Comparison of ENCODE assay signal across 23 cellular contexts in the genomic region with DNA sequence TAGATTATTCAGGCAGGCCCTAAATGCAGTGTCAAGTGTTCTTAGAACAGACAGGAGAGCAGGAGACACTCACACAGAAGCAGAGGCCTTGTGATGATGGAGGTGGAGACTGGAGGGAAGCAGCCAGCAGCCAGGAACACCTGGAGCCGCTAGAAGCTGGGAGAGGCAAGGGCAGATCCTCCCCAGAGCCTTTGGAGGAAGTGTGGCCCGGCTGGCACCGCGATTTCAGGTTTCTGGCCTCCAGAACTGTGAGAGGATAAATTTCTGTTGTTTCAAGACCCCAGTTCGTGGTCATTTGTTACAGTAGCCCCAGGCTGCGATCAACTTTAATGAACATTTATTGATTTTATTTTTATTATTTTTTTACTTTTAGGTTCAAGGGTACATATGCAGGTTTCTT.
"Had no signal": no experiment of that assay in that cellular context is flagged by ENCODE, and none has a peak within 500 bp of the region (broad histone marks: within the 10 kb centered on the region; RNA-seq: fewer than 3 reads in every experiment).

No MANE protein-coding gene starts in this region.

- H3K4me1 Mint-ChIP-seq: stimulated activated effector memory CD8-positive, alpha-beta T cell treated with anti-CD3 and anti-CD28 coated beads, Interleukin-12 subunit alpha, Interleukin-12 subunit beta, amount 100 ng/mL, for 72 hours; stimulated activated naive CD8-positive, alpha-beta T cell treated with anti-CD3 and anti-CD28 coated beads, Interleukin-15, amount 100 ng/mL, for 72 hours had no signal

- H3K4me3 Mint-ChIP-seq: stimulated activated effector memory CD8-positive, alpha-beta T cell treated with anti-CD3 and anti-CD28 coated beads, Interleukin-12 subunit alpha, Interleukin-12 subunit beta, amount 100 ng/mL, for 72 hours; stimulated activated memory B cell treated with anti-CD40 and anti-IgM and Interleukin-4, amounts not matched to agents 10 μg/mL and 1 μg/mL and 100 μg/mL, for 72 hours; stimulated activated naive B cell treated with anti-CD40 and anti-IgM and Interleukin-4, amounts not matched to agents 10 μg/mL and 1 μg/mL and 100 μg/mL, for 72 hours; stimulated activated naive CD8-positive, alpha-beta T cell treated with anti-CD3 and anti-CD28 coated beads, Interleukin-15, amount 100 ng/mL, for 72 hours; stimulated activated naive CD8-positive, alpha-beta T cell treated with anti-CD3 and anti-CD28 coated beads, Interleukin-15, Interleukin-2, amounts not matched to agents 100 ng/mL and 50 ng/mL, for 24 hours had no signal

- H3K27ac Mint-ChIP-seq: stimulated activated effector memory CD8-positive, alpha-beta T cell treated with anti-CD3 and anti-CD28 coated beads, Interleukin-12 subunit alpha, Interleukin-12 subunit beta, amount 100 ng/mL, for 72 hours; stimulated activated memory B cell treated with anti-CD40 and anti-IgM and Interleukin-4, amounts not matched to agents 10 μg/mL and 1 μg/mL and 100 μg/mL, for 72 hours; stimulated activated naive B cell treated with anti-CD40 and anti-IgM and Interleukin-4, amounts not matched to agents 10 μg/mL and 1 μg/mL and 100 μg/mL, for 72 hours; stimulated activated naive CD8-positive, alpha-beta T cell treated with anti-CD3 and anti-CD28 coated beads, Interleukin-15, amount 100 ng/mL, for 72 hours; stimulated activated naive CD8-positive, alpha-beta T cell treated with anti-CD3 and anti-CD28 coated beads, Interleukin-15, Interleukin-2, amounts not matched to agents 100 ng/mL and 50 ng/mL, for 24 hours had no signal

- DNase-seq: stimulated activated CD4-positive, alpha-beta T cell treated with anti-CD3 and anti-CD28 coated beads, Interleukin-2, amount 100 ng/mL, for 48 hours; stimulated activated CD4-positive, alpha-beta T cell treated with anti-CD3 and anti-CD28 coated beads, Interleukin-4, amount 100 ng/mL, for 1 hour; stimulated activated CD4-positive, alpha-beta T cell treated with anti-CD3 and anti-CD28 coated beads, Interleukin-4, amount 100 ng/mL, for 24 hours; stimulated activated CD4-positive, alpha-beta T cell treated with anti-CD3 and anti-CD28 coated beads, Interleukin-4, amount 100 ng/mL, for 4 hours; stimulated activated CD8-positive, alpha-beta memory T cell treated with anti-CD3 and anti-CD28 coated beads, Interleukin-4, amount 100 ng/mL, for 48 hours; stimulated activated naive B cell treated with anti-CD40 and anti-IgM and Interleukin-4, amounts not matched to agents 10 μg/mL and 1 μg/mL and 100 μg/mL, for 72 hours; stimulated activated naive CD4-positive, alpha-beta T cell; stimulated activated naive CD4-positive, alpha-beta T cell treated with Interleukin-2 at 50 U/mL for 16 hours; stimulated activated naive CD8-positive, alpha-beta T cell treated with anti-CD3 and anti-CD28 coated beads, Interleukin-15, amount 100 ng/mL, for 72 hours; stimulated activated naive CD8-positive, alpha-beta T cell treated with anti-CD3 and anti-CD28 coated beads, Interleukin-15, Interleukin-2, amounts not matched to agents 100 U/mL and 50 U/mL, for 24 hours; stomach; substantia nigra; testis; thyroid gland; tibial artery; transverse colon; trophoblast cell; upper lobe of left lung; upper lobe of right lung; uterus had no signal

- H3K9me3 Mint-ChIP-seq: stimulated activated effector memory CD8-positive, alpha-beta T cell treated with anti-CD3 and anti-CD28 coated beads, Interleukin-12 subunit alpha, Interleukin-12 subunit beta, amount 100 ng/mL, for 72 hours; stimulated activated naive CD8-positive, alpha-beta T cell treated with anti-CD3 and anti-CD28 coated beads, Interleukin-15, amount 100 ng/mL, for 72 hours; stimulated activated naive CD8-positive, alpha-beta T cell treated with anti-CD3 and anti-CD28 coated beads, Interleukin-15, Interleukin-2, amounts not matched to agents 100 ng/mL and 50 ng/mL, for 24 hours had no signal

- H3K36me3 Mint-ChIP-seq: stimulated activated effector memory CD8-positive, alpha-beta T cell treated with anti-CD3 and anti-CD28 coated beads, Interleukin-12 subunit alpha, Interleukin-12 subunit beta, amount 100 ng/mL, for 72 hours; stimulated activated memory B cell treated with anti-CD40 and anti-IgM and Interleukin-4, amounts not matched to agents 10 μg/mL and 1 μg/mL and 100 μg/mL, for 72 hours had no signal

- ATAC-seq: stimulated activated effector memory CD8-positive, alpha-beta T cell treated with anti-CD3 and anti-CD28 coated beads, Interleukin-12 subunit alpha, Interleukin-12 subunit beta, amount 100 ng/mL, for 72 hours; stimulated activated memory B cell treated with anti-CD40 and anti-IgM and Interleukin-4, amounts not matched to agents 10 μg/mL and 1 μg/mL and 100 μg/mL, for 72 hours; stimulated activated naive B cell treated with anti-CD40 and anti-IgM and Interleukin-4, amounts not matched to agents 10 μg/mL and 1 μg/mL and 100 μg/mL, for 72 hours; stimulated activated naive CD8-positive, alpha-beta T cell treated with anti-CD3 and anti-CD28 coated beads, Interleukin-15, amount 100 ng/mL, for 72 hours; stimulated activated naive CD8-positive, alpha-beta T cell treated with anti-CD3 and anti-CD28 coated beads, Interleukin-15, Interleukin-2, amounts not matched to agents 100 U/mL and 50 U/mL, for 24 hours; upper lobe of right lung had no signal
